ENCODE assay signal across 20 cellular contexts in genomic region chr4:139525414-139525813, GRCh38. TPM values are rescaled to one million over a fixed set of nuclear protein-coding genes. Genes with fewer than 3 reads are reported as not detected.
DNase-seq lines count a peak whose midpoint lies in the region; ATAC-seq and TF ChIP-seq lines count a peak whose summit lies in the region.
"Had no signal": no experiment of that assay in that cellular context is flagged by ENCODE, and none has a peak within 500 bp of the region (broad histone marks: within the 10 kb centered on the region; RNA-seq: fewer than 3 reads in every experiment).

No MANE protein-coding gene starts in this region.

- H3K4me1 ChIP-seq in CD8-positive, alpha-beta memory T cell (ENCODE audit: insufficient read depth, low read length), result peaks cover 25% of the 10 kb centered on the region
- H3K4me1 ChIP-seq: pancreas had no signal

- no peak overlapping the region for H3K4me3 ChIP-seq in CD8-positive, alpha-beta memory T cell (ENCODE audit: low read length)
- H3K4me3 ChIP-seq: dorsolateral prefrontal cortex, pancreas had no signal

- no peaks in the 10 kb centered on the region for H3K36me3 ChIP-seq in CD8-positive, alpha-beta memory T cell (ENCODE audit: insufficient read depth, low read length)

- peak overlapping the region; percentile 8 to 79 (median 60) for H3K4me3 Mint-ChIP-seq in CD8-positive, alpha-beta memory T cell
- H3K4me3 Mint-ChIP-seq in central memory CD8-positive, alpha-beta T cell, result peak overlapping the region; percentile 23
- H3K4me3 Mint-ChIP-seq: activated CD4-positive, alpha-beta memory T cell treated with anti-CD3 and anti-CD28 coated beads for 36 hours; activated naive CD8-positive, alpha-beta T cell treated with anti-CD3 and anti-CD28 coated beads for 36 hours; activated T-cell treated with anti-CD3 and anti-CD28 coated beads, Interleukin-2, amount 50 U/mL, for 72 hours had no signal

- no peak for DNase-seq in CD8-positive, alpha-beta memory T cell
- DNase-seq in central memory CD8-positive, alpha-beta T cell (ENCODE audit: low spot score in 2 of 2), result no peak
- no peak for DNase-seq in GM19240 (ENCODE audit: insufficient read length, low spot score)
- DNase-seq in NCI-H510A treated with DMSO at 0.1 percent for 48 hours (lab: John Stamatoyannopoulos, UW), result no peak
- DNase-seq in omental fat pad (ENCODE audit: low spot score), result no peak
- DNase-seq in T1000 (lab: John Stamatoyannopoulos, UW), result no peak
- DNase-seq: activated CD4-positive, alpha-beta memory T cell treated with anti-CD3 and anti-CD28 coated beads for 36 hours; activated naive CD8-positive, alpha-beta T cell treated with anti-CD3 and anti-CD28 coated beads for 36 hours; activated T-cell treated with anti-CD3 and anti-CD28 coated beads, Interleukin-2, amount 50 U/mL, for 72 hours; COR-L47; dorsolateral prefrontal cortex; EL; Kasumi-1; NCI-H1417 treated with DMSO at 0.1 percent for 48 hours; NCI-H2227 treated with DMSO at 0.1 percent for 48 hours; pancreas; substantia nigra had no signal

- POLR2A ChIA-PET in CD8-positive, alpha-beta memory T cell (lab: Charles Lee), result no interaction called here

- H3K27ac Mint-ChIP-seq in CD8-positive, alpha-beta memory T cell, result peak overlapping the region; percentile 20 to 94 (median 58)
- peak overlapping the region; percentile 0 for H3K27ac Mint-ChIP-seq in central memory CD8-positive, alpha-beta T cell (ENCODE audit: low read depth)
- H3K27ac Mint-ChIP-seq: activated CD4-positive, alpha-beta memory T cell treated with anti-CD3 and anti-CD28 coated beads for 36 hours; activated naive CD8-positive, alpha-beta T cell treated with anti-CD3 and anti-CD28 coated beads for 36 hours had no signal

- no peak overlapping the region for H3K27ac ChIP-seq in CD8-positive, alpha-beta memory T cell (ENCODE audit: low read depth, low read length)
- H3K27ac ChIP-seq: pancreas, RWPE1 had no signal

- TF ChIP-seq CTCF in omental fat pad (IDR thresholded peaks at IDR 0.05), result no peak

- H3K27me3 ChIP-seq in CD8-positive, alpha-beta memory T cell (ENCODE audit: insufficient read depth, low read length, poor library complexity, severe bottlenecking), result no peaks in the 10 kb centered on the region
- H3K27me3 ChIP-seq: dorsolateral prefrontal cortex, pancreas had no signal

- H3K9me3 Mint-ChIP-seq in CD8-positive, alpha-beta memory T cell, result no peaks in the 10 kb centered on the region
- H3K9me3 Mint-ChIP-seq in central memory CD8-positive, alpha-beta T cell, result no peaks in the 10 kb centered on the region
- H3K9me3 Mint-ChIP-seq: activated CD4-positive, alpha-beta memory T cell treated with anti-CD3 and anti-CD28 coated beads for 36 hours; activated naive CD8-positive, alpha-beta T cell treated with anti-CD3 and anti-CD28 coated beads for 36 hours; activated T-cell treated with anti-CD3 and anti-CD28 coated beads, Interleukin-2, amount 50 U/mL, for 72 hours had no signal

- H3K36me3 Mint-ChIP-seq in CD8-positive, alpha-beta memory T cell, result peaks cover 1 to 43% (median 3%) of the 10 kb centered on the region in 3 donors
- H3K36me3 Mint-ChIP-seq in central memory CD8-positive, alpha-beta T cell (ENCODE audit: insufficient read depth), result peaks cover 6% of the 10 kb centered on the region

- no peaks in the 10 kb centered on the region for H3K27me3 Mint-ChIP-seq in CD8-positive, alpha-beta memory T cell
- H3K27me3 Mint-ChIP-seq in central memory CD8-positive, alpha-beta T cell, result no peaks in the 10 kb centered on the region
- H3K27me3 Mint-ChIP-seq: activated CD4-positive, alpha-beta memory T cell treated with anti-CD3 and anti-CD28 coated beads for 36 hours; activated naive CD8-positive, alpha-beta T cell treated with anti-CD3 and anti-CD28 coated beads for 36 hours had no signal

- CTCF ChIA-PET in CD8-positive, alpha-beta memory T cell (lab: Charles Lee), result interaction anchor here (1.1 kb wide), 2 partner anchors 9 to 72 kb away, joined by 3 to 5 read pairs; no protein-coding TSS in a partner anchor

- ATAC-seq in GM19395 (IDR thresholded peaks at IDR 0.05; ENCODE audit: unreplicated experiment), result peak; percentile 45
- ATAC-seq in HG02885 (IDR thresholded peaks at IDR 0.05; ENCODE audit: poor library complexity, unreplicated experiment), result peak; percentile 40
- peak; percentile 68 for ATAC-seq in central memory CD8-positive, alpha-beta T cell (replicated peaks; ENCODE audit: extremely low read depth, poor library complexity, severe bottlenecking)
- no peak for ATAC-seq in omental fat pad (ENCODE audit: low FRiP score)
- ATAC-seq: activated T-cell treated with anti-CD3 and anti-CD28 coated beads, Interleukin-2, amount 50 U/mL, for 72 hours; pancreas had no signal

- H3K9me3 ChIP-seq in CD8-positive, alpha-beta memory T cell (ENCODE audit: low read length), result no peaks in the 10 kb centered on the region
- H3K9me3 ChIP-seq: pancreas had no signal

- peaks cover 36 to 57% (median 47%) of the 10 kb centered on the region in 3 donors for H3K4me1 Mint-ChIP-seq in CD8-positive, alpha-beta memory T cell
- H3K4me1 Mint-ChIP-seq in central memory CD8-positive, alpha-beta T cell, result peaks cover 32% of the 10 kb centered on the region

RNA-seq across cellular contexts. Expression of gene SETD7, which starts 30.6 kb away (rescaled TPM):
- 10 to 100 TPM; 15.2 to 17.0 TPM for total RNA-seq in CD8-positive, alpha-beta memory T cell
- polyA plus RNA-seq in CD8-positive, alpha-beta memory T cell, result 2.0 TPM
- total RNA-seq in omental fat pad, result 10 to 100 TPM; 71.7 to 92.7 (median 82.2) TPM

Comparison
In these comparisons a context has a peak if more than half of its experiments do, and no peak if none do; other contexts are left out.
1. RNA of gene SETD7, which starts 30.6 kb away (total RNA-seq): 71.7 to 92.7 TPM in omental fat pad; 15.2 to 17.0 TPM in CD8-positive, alpha-beta memory T cell; every median in the first group is over 4 times any median in the second.